Comparison of ENCODE assay signal across 8 cellular contexts in genomic region chr16:89917773-89918452, GRCh38. TPM values are rescaled to one million over a fixed set of nuclear protein-coding genes. Genes with fewer than 3 reads are reported as not detected.
DNase-seq lines count a peak whose midpoint lies in the region; TF ChIP-seq lines count a peak whose summit lies in the region.

No MANE protein-coding gene starts in this region.

- intact Hi-C loops in adrenal gland (cut with DNase I): no loop called here

- no peaks in the 10 kb centered on the region for H3K27me3 ChIP-seq in MG63
- H3K27me3 ChIP-seq in adrenal gland: no peaks in the 10 kb centered on the region
- H3K27me3 ChIP-seq in skeletal muscle tissue (ENCODE audit: control insufficient read depth in 3 of 3, insufficient read depth in 3 of 3, low read length in 3 of 3): peaks cover 11 to 57% (median 48%) of the 10 kb centered on the region in 3 donors

- H3K9me3 ChIP-seq in ES-I3 (ENCODE audit: control insufficient read depth, insufficient read depth, low read length): no peaks in the 10 kb centered on the region
- no peaks in the 10 kb centered on the region for H3K9me3 ChIP-seq in MG63
- H3K9me3 ChIP-seq in adrenal gland (replicated peaks in 1 of 3): no peaks in the 10 kb centered on the region
- no peaks in the 10 kb centered on the region for H3K9me3 ChIP-seq in skeletal muscle tissue (ENCODE audit: control insufficient read depth in 3 of 3, low read length in 3 of 3)

- no peak for TF ChIP-seq POLR2A in adrenal gland (IDR thresholded peaks at IDR 0.05)

- 0 to 2% (median 0%) methylated on average over 5 to 39 of the region's 39 CpGs for WGBS in adrenal gland, 4 donors

- no peaks in the 10 kb centered on the region for H3K36me3 ChIP-seq in ES-I3 (ENCODE audit: insufficient read depth, low read length)
- peaks cover 2% of the 10 kb centered on the region; the same call in 1 of the 2 replicates for H3K36me3 ChIP-seq in MG63
- H3K36me3 ChIP-seq in adrenal gland (replicated peaks in 1 of 2): no peaks in the 10 kb centered on the region
- peaks cover 0 to 4% (median 0%) of the 10 kb centered on the region in 3 donors for H3K36me3 ChIP-seq in skeletal muscle tissue (ENCODE audit: control insufficient read depth in 3 of 3, insufficient read depth in 3 of 3, low read length in 3 of 3)

- H3K4me1 ChIP-seq in ES-I3 (ENCODE audit: insufficient read depth, low read length): peaks cover 14% of the 10 kb centered on the region; the same call in 1 of the 2 replicates
- H3K4me1 ChIP-seq in adrenal gland (replicated peaks in 1 of 2): peaks cover 24 to 43% of the 10 kb centered on the region in 2 donors
- peaks cover 20 to 38% (median 25%) of the 10 kb centered on the region in 3 donors for H3K4me1 ChIP-seq in skeletal muscle tissue (ENCODE audit: control insufficient read depth in 3 of 3, insufficient read depth in 3 of 3, low read length in 3 of 3)

- H3K9ac ChIP-seq in ES-I3 (ENCODE audit: low read depth, low read length): peak overlapping the region; percentile 71
- peak overlapping the region in 2 of 3 donors; percentile 6 to 33 for H3K9ac ChIP-seq in skeletal muscle tissue (ENCODE audit: low read depth in 1 of 3, low read length in 3 of 3)

- H3K27ac ChIP-seq in adrenal gland: peak overlapping the region in 2 of 5 donors; percentile 54 to 75
- H3K27ac ChIP-seq in skeletal muscle tissue (ENCODE audit: low read depth, low read length): no peak overlapping the region

- no peak for TF ChIP-seq CTCF in adrenal gland (IDR thresholded peaks at IDR 0.05)

- DNase-seq in H4 (ENCODE audit: low spot score) (peak; percentile 99), MG63 (peak; percentile 100), T-helper 1 cell (peak; percentile 55 to 93 (median 62)), adrenal gland (peak in 6 of 7 donors; percentile 65 to 90 (median 86)), hepatic stellate cell (ENCODE audit: low spot score) (peak; percentile 74), cortex of kidney (lab: John Stamatoyannopoulos, UW) (no peak)

- peak overlapping the region; percentile 32 for H3K4me3 ChIP-seq in MG63
- peak overlapping the region in 1 of 4 donors; percentile 44 for H3K4me3 ChIP-seq in adrenal gland
- peak overlapping the region; percentile 18 to 41 (median 38) for H3K4me3 ChIP-seq in skeletal muscle tissue (ENCODE audit: low read length in 3 of 3)

RNA-seq across cellular contexts. Expression of gene MC1R, which starts 0.7 kb away (rescaled TPM):
- total RNA-seq in H4 (2014; rRNA removed; shearing (Covaris generic)): 1.1 and 1.8 TPM in 2 replicates
- 12.1 and 21.1 TPM in 2 replicates for total RNA-seq in MG63 (2014; rRNA removed; shearing (Covaris generic); ENCODE audit: low replicate concordance)
- 1 to 10 TPM in 7 of 8 donors, under 1 TPM in 1; 0.72 to 8.2 (median 5.7) TPM for total RNA-seq in adrenal gland
- polyA plus RNA-seq in adrenal gland: 10 to 100 TPM in 2 of 3 donors, under 1 TPM in 1; 0.55 to 20.4 (median 10.0) TPM
- 0.52 TPM for total RNA-seq in skeletal muscle tissue

RNA-seq across cellular contexts. Expression of gene TUBB3, which starts 5.2 kb away (rescaled TPM):
- 217 and 304 TPM in 2 replicates for total RNA-seq in H4 (2014; rRNA removed; shearing (Covaris generic))
- 803 and 1,289 TPM in 2 replicates for total RNA-seq in MG63 (2014; rRNA removed; shearing (Covaris generic); ENCODE audit: low replicate concordance)
- total RNA-seq in adrenal gland (10 to 100 TPM in 7 of 8 donors, 1 to 10 TPM in 1; 6.4 to 63.8 (median 18.2) TPM), skeletal muscle tissue (18.3 TPM)
- 10 to 100 TPM; 12.5 to 13.2 (median 12.9) TPM for polyA plus RNA-seq in adrenal gland

RNA-seq across cellular contexts. Expression of gene DEF8, which starts 30.6 kb away (rescaled TPM):
- total RNA-seq in H4 (2014; rRNA removed; shearing (Covaris generic)): 53.9 and 68.6 TPM in 2 replicates
- total RNA-seq in MG63 (2014; rRNA removed; shearing (Covaris generic); ENCODE audit: low replicate concordance): 357 and 571 TPM in 2 replicates
- total RNA-seq in adrenal gland: 10 to 100 TPM; 44.2 to 95.0 (median 62.7) TPM
- 10 to 100 TPM; 21.4 to 89.1 (median 89.0) TPM for polyA plus RNA-seq in adrenal gland
- 22.4 TPM for total RNA-seq in skeletal muscle tissue

RNA-seq across cellular contexts. Expression of gene TCF25, which starts 44.5 kb away (rescaled TPM):
- total RNA-seq in H4 (2014; rRNA removed; shearing (Covaris generic)): 95.7 and 97.1 TPM in 2 replicates
- 53.2 and 71.3 TPM in 2 replicates for total RNA-seq in MG63 (2014; rRNA removed; shearing (Covaris generic); ENCODE audit: low replicate concordance)
- total RNA-seq in adrenal gland (100 to 1,000 TPM; 177 to 237 (median 207) TPM), skeletal muscle tissue (121 TPM)
- polyA plus RNA-seq in adrenal gland: 100 to 1,000 TPM; 215 to 438 (median 253) TPM
